ENCODE assay signal across 38 cellular contexts in genomic region chr6:47839645-47840044, GRCh38. TPM values are rescaled to one million over a fixed set of nuclear protein-coding genes. Genes with fewer than 3 reads are reported as not detected.
"Had no signal": no experiment of that assay in that cellular context is flagged by ENCODE, and none has a peak within 500 bp of the region (broad histone marks: within the 10 kb centered on the region; RNA-seq: fewer than 3 reads in every experiment).

No MANE protein-coding gene starts in this region.

- H3K27me3 ChIP-seq: MG63 had no signal

- H3K36me3 ChIP-seq: MG63 had no signal

- DNase-seq: Karpas-422, Kasumi-1, MG63, MM.1S, MV-4-11, NCI-H1048, NCI-H1092, NCI-H1092 treated with DMSO at 0.1 percent for 48 hours, NCI-H1105, NCI-H1105 treated with DMSO at 0.1 percent for 48 hours, NCI-H1417, NCI-H1417 treated with DMSO at 0.1 percent for 48 hours, NCI-H1436, NCI-H1436 treated with DMSO at 0.1 percent for 48 hours, NCI-H146, NCI-H1694, NCI-H1694 treated with DMSO at 0.1 percent for 48 hours, NCI-H187, NCI-H187 treated with DMSO at 0.1 percent for 48 hours, NCI-H1930, NCI-H2029, NCI-H2029 treated with DMSO at 0.1 percent for 48 hours, NCI-H2081, NCI-H2081 treated with DMSO at 0.1 percent for 48 hours, NCI-H2107, NCI-H2171, NCI-H2171 treated with DMSO at 0.1 percent for 48 hours, NCI-H226, NCI-H345, NCI-H446, NCI-H446 treated with DMSO at 0.1 percent for 48 hours, NCI-H510A, NCI-H510A treated with DMSO at 0.1 percent for 48 hours, NCI-H524 had no signal

- H3K9me3 ChIP-seq: MG63 had no signal

- H3K4me3 ChIP-seq: MG63 had no signal

RNA-seq across cellular contexts. Expression of gene OPN5, which starts 57.8 kb away (rescaled TPM):
- total RNA-seq: LHCN-M2, M059J, MCF 10A, NCI-H460 had no signal
